ENCODE assay signal across 8 cellular contexts in the genomic region with DNA sequence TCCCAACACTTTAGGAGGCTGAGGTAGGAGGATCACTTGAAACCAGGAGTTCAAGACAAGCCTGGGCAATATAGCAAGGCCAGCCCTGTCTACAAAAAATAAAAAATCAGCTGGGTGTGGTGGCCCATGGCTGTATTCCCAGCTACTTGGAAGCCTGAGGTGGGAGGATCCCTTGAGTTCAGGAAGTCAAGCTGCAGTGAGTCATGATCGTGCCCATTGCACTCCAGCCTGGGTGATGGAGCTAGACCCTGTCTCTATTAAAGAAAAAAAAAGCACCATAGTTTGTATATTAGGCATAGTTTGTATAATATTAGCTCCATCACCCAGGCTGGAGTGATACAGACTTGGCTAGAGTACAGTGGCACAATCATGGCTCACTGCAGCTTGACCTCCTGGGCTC. TPM values are rescaled to one million over a fixed set of nuclear protein-coding genes. Genes with fewer than 3 reads are reported as not detected.
DNase-seq lines count a peak whose midpoint lies in the region; ATAC-seq, FAIRE-seq and TF ChIP-seq lines count a peak whose summit lies in the region.
"Had no signal": no experiment of that assay in that cellular context is flagged by ENCODE, and none has a peak within 500 bp of the region (broad histone marks: within the 10 kb centered on the region; RNA-seq: fewer than 3 reads in every experiment).

No MANE protein-coding gene starts in this region.

- no peaks in the 10 kb centered on the region for H3K4me1 ChIP-seq in small intestine (ENCODE audit: control insufficient read depth in 2 of 2, insufficient read depth in 1 of 2, low read depth in 1 of 2, low read length in 1 of 2)

- H3K4me3 ChIP-seq in foreskin fibroblast (ENCODE audit: low read depth in 1 of 2, low read length in 2 of 2) (no peak overlapping the region), small intestine (ENCODE audit: low read depth in 1 of 2, low read length in 2 of 2) (no peak overlapping the region)

- no peak overlapping the region for H3K27ac ChIP-seq in small intestine (ENCODE audit: low read depth in 1 of 2, low read length in 1 of 2)

- WGBS in small intestine, 3 donors, result 12 to 32% (median 26%) methylated on average over 1 of the region's 1 CpG

- no peaks in the 10 kb centered on the region for H3K9me3 Mint-ChIP-seq in HFFc6
- H3K9me3 Mint-ChIP-seq: IgD-negative memory B cell had no signal

- DNase-seq in HFFc6, result peak; percentile 49
- peak; percentile 65 for DNase-seq in SW480 (ENCODE audit: low spot score)
- peak; percentile 70 to 90 for DNase-seq in foreskin fibroblast
- peak; percentile 62 for DNase-seq in small intestine
- DNase-seq in putamen (ENCODE audit: low spot score), result no peak

- ATAC-seq in HG03097 (IDR thresholded peaks at IDR 0.05; ENCODE audit: low FRiP score, unreplicated experiment) (no peak), HG03469 (IDR thresholded peaks at IDR 0.05; ENCODE audit: unreplicated experiment) (no peak)

- no peak for FAIRE-seq in small intestine (lab: Jason Lieb, UNC)

- no peaks in the 10 kb centered on the region for H3K27me3 Mint-ChIP-seq in HFFc6 (ENCODE audit: insufficient read depth)
- H3K27me3 Mint-ChIP-seq: IgD-negative memory B cell had no signal

- H3K36me3 Mint-ChIP-seq in HFFc6 (ENCODE audit: low read depth), result no peaks in the 10 kb centered on the region
- H3K36me3 Mint-ChIP-seq: IgD-negative memory B cell had no signal

- H3K4me3 Mint-ChIP-seq in HFFc6, result no peak overlapping the region
- H3K4me3 Mint-ChIP-seq: IgD-negative memory B cell had no signal

- TF ChIP-seq CTCF in HFFc6 (IDR thresholded peaks at IDR 0.05) (no peak), foreskin fibroblast (IDR thresholded peaks at IDR 0.05; ENCODE audit: low read depth, low read length) (no peak)

- no peaks in the 10 kb centered on the region for H3K36me3 ChIP-seq in small intestine (ENCODE audit: control insufficient read depth in 2 of 2, insufficient read depth in 2 of 2, low read length in 2 of 2)

- peaks cover 11% of the 10 kb centered on the region for H3K4me1 Mint-ChIP-seq in HFFc6 (ENCODE audit: low read depth)
- H3K4me1 Mint-ChIP-seq: IgD-negative memory B cell had no signal

- H3K9me3 ChIP-seq in small intestine (ENCODE audit: control insufficient read depth, low read depth), result no peaks in the 10 kb centered on the region

- no peaks in the 10 kb centered on the region for H3K27me3 ChIP-seq in small intestine (ENCODE audit: control insufficient read depth in 2 of 2, insufficient read depth in 2 of 2, low read length in 2 of 2)

- H3K27ac Mint-ChIP-seq in HFFc6, result no peak overlapping the region
- H3K27ac Mint-ChIP-seq: IgD-negative memory B cell had no signal

RNA-seq across cellular contexts. Expression of a gene that starts 9.6 kb away (rescaled TPM):
- under 1 TPM; 0.21 to 0.84 (median 0.42) TPM for total RNA-seq in HFFc6 (2021; fragmentation: NEBNext Ultra II Directional; extraction: Animal tissue kit (Norgen Biotek cat#: 25700))
- 1 to 10 TPM in 1 of 3 donors, not detected in 2; 1.3 TPM for polyA plus RNA-seq in small intestine
- polyA plus RNA-seq: IgD-negative memory B cell had no signal

RNA-seq across cellular contexts. Expression of a gene that starts 29.6 kb away (rescaled TPM):
- 10 to 100 TPM; 42.8 to 50.2 (median 45.2) TPM for total RNA-seq in HFFc6 (2021; fragmentation: NEBNext Ultra II Directional; extraction: Animal tissue kit (Norgen Biotek cat#: 25700))
- polyA plus RNA-seq in small intestine, result 10 to 100 TPM; 17.0 to 28.7 (median 28.0) TPM

RNA-seq across cellular contexts. Expression of a gene that starts 30.1 kb away (rescaled TPM):
- 10 to 100 TPM; 32.8 to 83.9 (median 79.4) TPM for total RNA-seq in HFFc6 (2021; fragmentation: NEBNext Ultra II Directional; extraction: Animal tissue kit (Norgen Biotek cat#: 25700))
- 10 to 100 TPM in 1 of 3 donors, 1 to 10 TPM in 1, under 1 TPM in 1; 0.27 to 10.2 (median 2.5) TPM for polyA plus RNA-seq in small intestine
- polyA plus RNA-seq: IgD-negative memory B cell had no signal
